ENCODE assay signal across 8 cellular contexts in genomic region chr6:43645613-43645964, GRCh38. TPM values are rescaled to one million over a fixed set of nuclear protein-coding genes. Genes with fewer than 3 reads are reported as not detected.
A peak's percentile ranks its signal among the peaks of the same experiment; 100 is the strongest.
DNase-seq lines count a peak whose midpoint lies in the region; ATAC-seq and TF ChIP-seq lines count a peak whose summit lies in the region.

No MANE protein-coding gene starts in this region.

- peak overlapping the region in 3 of 4 donors; percentile 60 to 70 (median 60) for H3K27ac ChIP-seq in gastroesophageal sphincter
- H3K27ac ChIP-seq in psoas muscle, result no peak overlapping the region

- H3K36me3 ChIP-seq in ES-I3 (ENCODE audit: insufficient read depth, low read length) (peaks cover 3% of the 10 kb centered on the region; the same call in 1 of the 2 replicates), gastroesophageal sphincter (peaks cover 0 to 23% of the 10 kb centered on the region in 2 donors), psoas muscle (ENCODE audit: insufficient read depth in 1 of 2, low read depth in 1 of 2) (peaks cover 0 to 28% of the 10 kb centered on the region in 2 donors)

- intact Hi-C loops in psoas muscle (cut with DNase I), result no loop called here

- H3K9ac ChIP-seq in ES-I3 (ENCODE audit: low read depth, low read length), result peak overlapping the region; percentile 69; the same call in 1 of the 2 replicates

- no peak for ATAC-seq in gastroesophageal sphincter
- peak in 2 of 4 donors; percentile 6 to 31 for ATAC-seq in psoas muscle

- H3K27me3 ChIP-seq in gastroesophageal sphincter (no peaks in the 10 kb centered on the region), psoas muscle (ENCODE audit: insufficient read depth in 3 of 3, low read length in 2 of 3) (no peaks in the 10 kb centered on the region)

- DNase-seq in psoas muscle (no peak), NCI-H748 treated with DMSO at 0.1 percent for 48 hours (lab: John Stamatoyannopoulos, UW) (no peak), Ammon's horn (ENCODE audit: low spot score) (no peak), NCI-H128 (lab: John Stamatoyannopoulos, UW; ENCODE audit: unreplicated experiment) (no peak), NCI-H146 (lab: John Stamatoyannopoulos, UW) (no peak)

- H3K4me3 ChIP-seq in WI38 (ENCODE audit: low read depth, low read length), result peak overlapping the region; percentile 23; the same call in 1 of the 2 replicates
- peak overlapping the region; percentile 28 to 52 for H3K4me3 ChIP-seq in gastroesophageal sphincter
- peak overlapping the region; percentile 68 for H3K4me3 ChIP-seq in psoas muscle

- no peak for TF ChIP-seq EP300 in gastroesophageal sphincter (IDR thresholded peaks at IDR 0.05)

- 12 to 16% methylated on average over 7 to 9 of the region's 9 CpGs for WGBS in gastroesophageal sphincter (ENCODE audit: low coverage in 1 of 2), 2 donors
- 15 to 23% (median 21%) methylated on average over 9 of the region's 9 CpGs for WGBS in psoas muscle, 3 donors

- no peak for TF ChIP-seq POLR2A in gastroesophageal sphincter (IDR thresholded peaks at IDR 0.05)

- H3K4me1 ChIP-seq in ES-I3 (ENCODE audit: insufficient read depth, low read length) (peaks cover 5% of the 10 kb centered on the region; the same call in 1 of the 2 replicates), gastroesophageal sphincter (peaks cover 0 to 16% (median 0%) of the 10 kb centered on the region in 3 donors), psoas muscle (peaks cover 3% of the 10 kb centered on the region)

- H3K9me3 ChIP-seq in ES-I3 (ENCODE audit: control insufficient read depth, insufficient read depth, low read length) (no peaks in the 10 kb centered on the region), gastroesophageal sphincter (no peaks in the 10 kb centered on the region), psoas muscle (no peaks in the 10 kb centered on the region)

- TF ChIP-seq CTCF in WI38 (IDR thresholded peaks at IDR 0.05; ENCODE audit: low read depth, low read length) (no peak), gastroesophageal sphincter (IDR thresholded peaks at IDR 0.05) (no peak), psoas muscle (IDR thresholded peaks at IDR 0.05) (no peak)

RNA-seq across cellular contexts. Expression of gene RSPH9, which starts 0.8 kb away (rescaled TPM):
- total RNA-seq in gastroesophageal sphincter, result under 1 TPM in 1 of 4 donors, not detected in 3; 0.16 TPM
- total RNA-seq in psoas muscle, result under 1 TPM in 1 of 4 donors, not detected in 3; 0.11 TPM
- polyA plus RNA-seq in psoas muscle, result under 1 TPM; 0.36 to 0.59 (median 0.51) TPM

RNA-seq across cellular contexts. Expression of gene MAD2L1BP, which starts 9.9 kb away (rescaled TPM):
- 10 to 100 TPM; 15.6 to 36.6 (median 23.0) TPM for total RNA-seq in gastroesophageal sphincter
- 10 to 100 TPM; 17.0 to 36.6 (median 26.1) TPM for total RNA-seq in psoas muscle
- polyA plus RNA-seq in psoas muscle, result 10 to 100 TPM; 30.5 to 43.1 (median 31.6) TPM

RNA-seq across cellular contexts. Expression of gene GTPBP2, which starts 16.5 kb away (rescaled TPM):
- total RNA-seq in gastroesophageal sphincter (10 to 100 TPM; 28.8 to 44.5 (median 31.4) TPM), psoas muscle (10 to 100 TPM; 32.8 to 43.8 (median 35.2) TPM)
- polyA plus RNA-seq in psoas muscle, result 10 to 100 TPM; 27.8 to 69.6 (median 33.9) TPM

RNA-seq across cellular contexts. Expression of gene MRPS18A, which starts 42.0 kb away (rescaled TPM):
- total RNA-seq in gastroesophageal sphincter, result 10 to 100 TPM; 36.3 to 47.3 (median 38.6) TPM
- 100 to 1,000 TPM in 2 of 4 donors, 10 to 100 TPM in 2; 64.1 to 152 (median 103) TPM for total RNA-seq in psoas muscle
- polyA plus RNA-seq in psoas muscle, result 100 to 1,000 TPM; 106 to 151 (median 148) TPM
